21 cellular contexts compared by ENCODE assay signal in genomic region chr19:44894946-44895345, GRCh38. TPM values are rescaled to one million over a fixed set of nuclear protein-coding genes. Genes with fewer than 3 reads are reported as not detected.
DNase-seq lines count a peak whose midpoint lies in the region; ATAC-seq, FAIRE-seq and TF ChIP-seq lines count a peak whose summit lies in the region.
"Had no signal": no experiment of that assay in that cellular context is flagged by ENCODE, and none has a peak within 500 bp of the region (broad histone marks: within the 10 kb centered on the region; RNA-seq: fewer than 3 reads in every experiment).

No MANE protein-coding gene starts in this region.

- peaks cover 68 to 80% (median 77%) of the 10 kb centered on the region in 11 experiments for H3K36me3 ChIP-seq in BLaER1 treated with 17β-estradiol and CSF1 and Interleukin-3, amounts not matched to agents 10 nM and 100 nM
- H3K36me3 ChIP-seq in CD8-positive, alpha-beta T cell (ENCODE audit: insufficient read depth, low read length), result peaks cover 37% of the 10 kb centered on the region
- H3K36me3 ChIP-seq in mesenchymal stem cell (ENCODE audit: control insufficient read depth in 1 of 2, insufficient read depth in 2 of 2, low read depth in 1 of 2, low read length in 2 of 2), result peaks cover 59 to 67% of the 10 kb centered on the region in 2 experiments

- H3K27ac ChIP-seq in BLaER1 treated with 17β-estradiol and CSF1 and Interleukin-3, amounts not matched to agents 10 nM and 100 nM, result no peak overlapping the region
- H3K27ac ChIP-seq in CD8-positive, alpha-beta T cell (ENCODE audit: low read depth, low read length), result no peak overlapping the region
- H3K27ac ChIP-seq in mesenchymal stem cell (ENCODE audit: low read length, poor library complexity, severe bottlenecking), result no peak overlapping the region

- no peak for ATAC-seq in CD8-positive, alpha-beta T cell
- ATAC-seq in activated CD8-positive, alpha-beta T cell treated with anti-CD3 and anti-CD28 coated beads, Interleukin-2, amount 10 ng/mL, durations not matched to agents 7 days and 5 days, result no peak
- no peak for ATAC-seq in GM18870 (IDR thresholded peaks at IDR 0.05; ENCODE audit: unreplicated experiment)

- FAIRE-seq in GM19239 (lab: Jason Lieb, UNC), result no peak
- FAIRE-seq: G401.6, RCC 7860 had no signal

- no peak overlapping the region for H2AK5ac ChIP-seq in mesenchymal stem cell (ENCODE audit: low read length, severe bottlenecking)

- no peaks in the 10 kb centered on the region for H3K9me3 Mint-ChIP-seq in CD8-positive, alpha-beta T cell
- H3K9me3 Mint-ChIP-seq in activated CD8-positive, alpha-beta T cell treated with anti-CD3 and anti-CD28 coated beads, Interleukin-2, amount 10 ng/mL, durations not matched to agents 7 days and 5 days (ENCODE audit: insufficient read depth), result no peaks in the 10 kb centered on the region

- H3K27ac Mint-ChIP-seq in CD8-positive, alpha-beta T cell, result peak overlapping the region; percentile 71
- H3K27ac Mint-ChIP-seq in activated CD8-positive, alpha-beta T cell treated with anti-CD3 and anti-CD28 coated beads, Interleukin-2, amount 10 ng/mL, durations not matched to agents 7 days and 5 days, result peak overlapping the region; percentile 39

- no peaks in the 10 kb centered on the region for H3K9me3 ChIP-seq in BLaER1 treated with 17β-estradiol and CSF1 and Interleukin-3, amounts not matched to agents 10 nM and 100 nM (replicated peaks in 1 of 11)
- no peaks in the 10 kb centered on the region for H3K9me3 ChIP-seq in CD8-positive, alpha-beta T cell (ENCODE audit: low read length)
- no peaks in the 10 kb centered on the region for H3K9me3 ChIP-seq in mesenchymal stem cell (ENCODE audit: control insufficient read depth, low read length)

- H4K20me1 ChIP-seq in BLaER1 treated with 17β-estradiol and CSF1 and Interleukin-3, amounts not matched to agents 10 nM and 100 nM, result peaks cover 0 to 88% (median 74%) of the 10 kb centered on the region in 11 experiments; a peak in 18 of 22 replicates

- H3K4me2 ChIP-seq in BLaER1 treated with 17β-estradiol and CSF1 and Interleukin-3, amounts not matched to agents 10 nM and 100 nM, result no peak overlapping the region
- H3K4me2 ChIP-seq in mesenchymal stem cell (ENCODE audit: low read length, poor library complexity, severe bottlenecking), result no peak overlapping the region

- no peaks in the 10 kb centered on the region for H3K27me3 ChIP-seq in BLaER1 treated with 17β-estradiol and CSF1 and Interleukin-3, amounts not matched to agents 10 nM and 100 nM
- no peaks in the 10 kb centered on the region for H3K27me3 ChIP-seq in CD8-positive, alpha-beta T cell (ENCODE audit: insufficient read depth, low read length)
- H3K27me3 ChIP-seq in mesenchymal stem cell (ENCODE audit: control insufficient read depth in 1 of 2, insufficient read depth in 1 of 2, low read length in 2 of 2), result no peaks in the 10 kb centered on the region

- POLR2A ChIA-PET in CD8-positive, alpha-beta T cell (lab: Charles Lee), result no interaction called here
- POLR2A ChIA-PET in activated CD8-positive, alpha-beta T cell treated with anti-CD3 and anti-CD28 coated beads, Interleukin-2, amount 10 ng/mL, durations not matched to agents 7 days and 5 days (lab: Charles Lee), result no interaction called here

- H3K4me3 Mint-ChIP-seq in CD8-positive, alpha-beta T cell, result no peak overlapping the region
- no peak overlapping the region for H3K4me3 Mint-ChIP-seq in activated CD8-positive, alpha-beta T cell treated with anti-CD3 and anti-CD28 coated beads, Interleukin-2, amount 10 ng/mL, durations not matched to agents 7 days and 5 days
- H3K4me3 Mint-ChIP-seq: CD14-positive monocyte had no signal

- H2BK120ac ChIP-seq in mesenchymal stem cell (ENCODE audit: low read depth, low read length), result no peak overlapping the region

- H2BK15ac ChIP-seq in mesenchymal stem cell (ENCODE audit: low read depth, poor library complexity, severe bottlenecking), result no peak overlapping the region

- no peak overlapping the region for H3K14ac ChIP-seq in mesenchymal stem cell (ENCODE audit: low read length in 2 of 2)

- no peak overlapping the region for H3K23ac ChIP-seq in mesenchymal stem cell (ENCODE audit: low read length in 2 of 2)

- H3K4me1 ChIP-seq in BLaER1 treated with 17β-estradiol and CSF1 and Interleukin-3, amounts not matched to agents 10 nM and 100 nM, result peaks cover 12 to 26% (median 19%) of the 10 kb centered on the region in 10 experiments
- H3K4me1 ChIP-seq in CD8-positive, alpha-beta T cell (ENCODE audit: insufficient read depth, low read length), result peaks cover 14% of the 10 kb centered on the region
- peaks cover 14% of the 10 kb centered on the region for H3K4me1 ChIP-seq in mesenchymal stem cell (ENCODE audit: control insufficient read depth, insufficient read depth, low read depth, low read length)

- H3K18ac ChIP-seq in mesenchymal stem cell (ENCODE audit: low read depth in 1 of 2, low read length in 2 of 2), result no peak overlapping the region

- H3K4me3 ChIP-seq in BLaER1 treated with 17β-estradiol and CSF1 and Interleukin-3, amounts not matched to agents 10 nM and 100 nM, result no peak overlapping the region
- H3K4me3 ChIP-seq in CD8-positive, alpha-beta T cell (ENCODE audit: low read depth, low read length), result no peak overlapping the region
- H3K4me3 ChIP-seq in mesenchymal stem cell (ENCODE audit: insufficient read depth in 1 of 2, low read depth in 1 of 2, low read length in 2 of 2), result no peak overlapping the region

- WGBS in mesenchymal stem cell, result 81% methylated on average over 9 of the region's 9 CpGs

- peaks cover 73% of the 10 kb centered on the region for H3K36me3 Mint-ChIP-seq in CD8-positive, alpha-beta T cell
- peaks cover 55% of the 10 kb centered on the region for H3K36me3 Mint-ChIP-seq in activated CD8-positive, alpha-beta T cell treated with anti-CD3 and anti-CD28 coated beads, Interleukin-2, amount 10 ng/mL, durations not matched to agents 7 days and 5 days (ENCODE audit: low read depth)

- no peak overlapping the region for H2BK5ac ChIP-seq in mesenchymal stem cell (ENCODE audit: low read depth, low read length, poor library complexity, severe bottlenecking)

- no peak for TF ChIP-seq CTCF in CD8-positive, alpha-beta T cell (IDR thresholded peaks at IDR 0.05)

- H4K91ac ChIP-seq in mesenchymal stem cell (ENCODE audit: low read length), result no peak overlapping the region

- H2BK12ac ChIP-seq in mesenchymal stem cell (ENCODE audit: low read length in 2 of 2), result peak overlapping the region in 1 of 2 experiments; percentile 7

- H2AFZ ChIP-seq in mesenchymal stem cell (ENCODE audit: low read depth, low read length), result no peak overlapping the region

- DNase-seq in CD8-positive, alpha-beta T cell, result no peak
- no peak for DNase-seq in activated CD8-positive, alpha-beta T cell treated with anti-CD3 and anti-CD28 coated beads, Interleukin-2, amount 10 ng/mL, durations not matched to agents 7 days and 5 days
- DNase-seq in mesenchymal stem cell (no peak), NCI-H146 (lab: John Stamatoyannopoulos, UW) (no peak), GM19239 (ENCODE audit: insufficient read length, low spot score) (no peak)
- DNase-seq: ACHN, GOT3, KBM-7, NCI-H1105, NCI-H1694, NCI-H2107, NCI-H2227 treated with DMSO at 0.1 percent for 48 hours, NCI-H510A treated with DMSO at 0.1 percent for 48 hours, NCI-H774, Right ventricle myocardium superior had no signal

- peaks cover 41% of the 10 kb centered on the region for H3K79me1 ChIP-seq in mesenchymal stem cell (replicated peaks; ENCODE audit: low read length, poor library complexity, severe bottlenecking)

- H3K4ac ChIP-seq in mesenchymal stem cell (ENCODE audit: low read depth in 1 of 2, low read length in 2 of 2), result no peak overlapping the region

- H4K8ac ChIP-seq in mesenchymal stem cell (ENCODE audit: low read length), result no peak overlapping the region

- CTCF ChIA-PET in CD8-positive, alpha-beta T cell (lab: Charles Lee), result interaction anchor here (0.6 to 1.8 kb wide), 4 partner anchors 9 to 51 kb away, joined by 3 to 7 read pairs (median 5); no protein-coding TSS in a partner anchor
- CTCF ChIA-PET in activated CD8-positive, alpha-beta T cell treated with anti-CD3 and anti-CD28 coated beads, Interleukin-2, amount 10 ng/mL, durations not matched to agents 7 days and 5 days (lab: Charles Lee), result interaction anchor here (1.6 kb wide), 1 partner anchor 9 kb away, joined by 5 read pairs; no protein-coding TSS in a partner anchor

- intact Hi-C loops in CD8-positive, alpha-beta T cell (cut with DNase I, micrococcal nuclease), result loop anchor here in 1 of 2 experiments (5.0 to 10.0 kb wide), 3 partner anchors 357 to 803 kb away; partner anchors contain the start of genes MARK4, ZNF224 and ZNF226

- H3K4me1 Mint-ChIP-seq in CD8-positive, alpha-beta T cell (ENCODE audit: low read depth), result peaks cover 23% of the 10 kb centered on the region
- H3K4me1 Mint-ChIP-seq in activated CD8-positive, alpha-beta T cell treated with anti-CD3 and anti-CD28 coated beads, Interleukin-2, amount 10 ng/mL, durations not matched to agents 7 days and 5 days (ENCODE audit: low read depth), result peaks cover 35% of the 10 kb centered on the region

- H3K9ac ChIP-seq in BLaER1 treated with 17β-estradiol and CSF1 and Interleukin-3, amounts not matched to agents 10 nM and 100 nM, result peak overlapping the region in 6 of 11 experiments; percentile 24 to 46 (median 35); a peak in 6 of 22 replicates
- peak overlapping the region; percentile 47 for H3K9ac ChIP-seq in mesenchymal stem cell (ENCODE audit: low read length)

- H3K27me3 Mint-ChIP-seq in CD8-positive, alpha-beta T cell (ENCODE audit: low read depth), result no peaks in the 10 kb centered on the region
- H3K27me3 Mint-ChIP-seq in activated CD8-positive, alpha-beta T cell treated with anti-CD3 and anti-CD28 coated beads, Interleukin-2, amount 10 ng/mL, durations not matched to agents 7 days and 5 days (ENCODE audit: low read depth), result no peaks in the 10 kb centered on the region

RNA-seq across cellular contexts. Expression of gene TOMM40, which starts 3.9 kb away (rescaled TPM):
- 10 to 100 TPM; 25.8 to 27.4 TPM for total RNA-seq in CD8-positive, alpha-beta T cell
- 10 to 100 TPM; 84.5 to 88.4 TPM for total RNA-seq in activated CD8-positive, alpha-beta T cell treated with anti-CD3 and anti-CD28 coated beads, Interleukin-2, amount 10 ng/mL, durations not matched to agents 7 days and 5 days
- polyA plus RNA-seq in mesenchymal stem cell (2013, experiment 1 of 2), result 39.7 TPM
- 37.9 TPM for polyA plus RNA-seq in mesenchymal stem cell (2013, experiment 2 of 2)

RNA-seq across cellular contexts. Expression of gene APOE, which starts 10.7 kb away (rescaled TPM):
- total RNA-seq in CD8-positive, alpha-beta T cell, result 1 to 10 TPM; 5.0 TPM
- total RNA-seq in activated CD8-positive, alpha-beta T cell treated with anti-CD3 and anti-CD28 coated beads, Interleukin-2, amount 10 ng/mL, durations not matched to agents 7 days and 5 days, result under 1 TPM; 0.68 to 0.89 TPM
- polyA plus RNA-seq in mesenchymal stem cell (2013, experiment 1 of 2), result 201 TPM
- 208 TPM for polyA plus RNA-seq in mesenchymal stem cell (2013, experiment 2 of 2)

RNA-seq across cellular contexts. Expression of gene APOC1, which starts 19.5 kb away (rescaled TPM):
- total RNA-seq in CD8-positive, alpha-beta T cell, result not detected
- total RNA-seq in activated CD8-positive, alpha-beta T cell treated with anti-CD3 and anti-CD28 coated beads, Interleukin-2, amount 10 ng/mL, durations not matched to agents 7 days and 5 days, result not detected
- polyA plus RNA-seq in mesenchymal stem cell (2013, experiment 1 of 2), result 87.8 TPM
- polyA plus RNA-seq in mesenchymal stem cell (2013, experiment 2 of 2), result 82.3 TPM
- polyA plus RNA-seq: CD14-positive monocyte had no signal

RNA-seq across cellular contexts. Expression of gene APOC4, which starts 47.1 kb away (rescaled TPM):
- total RNA-seq in CD8-positive, alpha-beta T cell, result not detected
- not detected for total RNA-seq in activated CD8-positive, alpha-beta T cell treated with anti-CD3 and anti-CD28 coated beads, Interleukin-2, amount 10 ng/mL, durations not matched to agents 7 days and 5 days
- not detected for polyA plus RNA-seq in mesenchymal stem cell (2013, experiment 1 of 2)
- polyA plus RNA-seq in mesenchymal stem cell (2013, experiment 2 of 2), result not detected
- total RNA-seq: OCI-LY7, Right ventricle myocardium superior had no signal
- polyA plus RNA-seq: CD14-positive monocyte had no signal

RNA-seq across cellular contexts. Expression of gene NECTIN2, which starts 48.8 kb away (rescaled TPM):
- total RNA-seq in CD8-positive, alpha-beta T cell, result 1 to 10 TPM; 2.0 to 2.5 TPM
- total RNA-seq in activated CD8-positive, alpha-beta T cell treated with anti-CD3 and anti-CD28 coated beads, Interleukin-2, amount 10 ng/mL, durations not matched to agents 7 days and 5 days, result under 1 TPM; 0.26 to 0.31 TPM
- polyA plus RNA-seq in mesenchymal stem cell (2013, experiment 1 of 2), result 234 TPM
- polyA plus RNA-seq in mesenchymal stem cell (2013, experiment 2 of 2), result 231 TPM
- total RNA-seq: OCI-LY7 had no signal
